34 cellular contexts compared by ENCODE assay signal in genomic region chr7:144410441-144410840, GRCh38. TPM values are rescaled to one million over a fixed set of nuclear protein-coding genes. Genes with fewer than 3 reads are reported as not detected.
DNase-seq lines count a peak whose midpoint lies in the region; ATAC-seq, FAIRE-seq and TF ChIP-seq lines count a peak whose summit lies in the region.
"Had no signal": no experiment of that assay in that cellular context is flagged by ENCODE, and none has a peak within 500 bp of the region (broad histone marks: within the 10 kb centered on the region; RNA-seq: fewer than 3 reads in every experiment).

No MANE protein-coding gene starts in this region.

- no peak for TF ChIP-seq CTCF in H1 (IDR thresholded peaks at IDR 0.05; ENCODE audit: control extremely low read depth in 1 of 3, insufficient read depth in 1 of 3, low read depth in 1 of 3, low read length in 3 of 3)

- H3K56ac ChIP-seq in H1 (replicated peaks; ENCODE audit: insufficient read length, low read depth, low read length), result no peak overlapping the region

- no peak overlapping the region for H4K8ac ChIP-seq in H1 (ENCODE audit: extremely low read depth, insufficient read depth, low read length)

- H3K4me1 ChIP-seq in H1 (replicated peaks in 1 of 4; ENCODE audit: control insufficient read depth in 3 of 4, insufficient read depth in 4 of 4, low read length in 3 of 4), result peaks cover 0 to 6% (median 3%) of the 10 kb centered on the region in 4 experiments; a peak in 4 of 7 replicates
- H3K4me1 ChIP-seq: HAP-1 had no signal

- no peak overlapping the region for H3K4me2 ChIP-seq in H1 (ENCODE audit: insufficient read depth in 1 of 2, low read depth in 2 of 2, low read length in 2 of 2)

- H2BK5ac ChIP-seq in H1 (ENCODE audit: low read depth, low read length), result no peak overlapping the region

- no peak overlapping the region for H2BK20ac ChIP-seq in H1 (ENCODE audit: low read length)

- no peak overlapping the region for H3K18ac ChIP-seq in H1 (ENCODE audit: extremely low read depth, low read length)

- H3K4ac ChIP-seq in H1 (replicated peaks; ENCODE audit: insufficient read length, low read depth, low read length), result no peak overlapping the region

- H4K91ac ChIP-seq in H1 (replicated peaks; ENCODE audit: insufficient read length, low read length), result no peak overlapping the region

- H3K9me3 ChIP-seq in H1 (ENCODE audit: insufficient read depth in 2 of 2, low read depth in 1 of 2, low read length in 1 of 2), result no peaks in the 10 kb centered on the region
- H3K9me3 ChIP-seq: HAP-1 had no signal

- no peak for FAIRE-seq in H1 (lab: Jason Lieb, UNC)
- FAIRE-seq: GM18507, HTR-8/SVneo, K562 had no signal

- no peak overlapping the region for H3K14ac ChIP-seq in H1 (ENCODE audit: insufficient read length)

- H3K23me2 ChIP-seq in H1 (ENCODE audit: low read depth, low read length), result no peaks in the 10 kb centered on the region

- peaks cover 0 to 2% (median 0%) of the 10 kb centered on the region in 4 experiments; a peak in 1 of 7 replicates for H3K27me3 ChIP-seq in H1 (replicated peaks in 1 of 4; ENCODE audit: control insufficient read depth in 3 of 4, extremely low read depth in 1 of 4, insufficient read depth in 3 of 4, low read length in 3 of 4)

- TF ChIP-seq RAD21 in H1 (IDR thresholded peaks at IDR 0.05 in 1 of 2, conservative IDR thresholded peaks at IDR 0.05 in 1 of 2; ENCODE audit: low read depth in 2 of 2, low read length in 2 of 2), result no peak

- no peaks in the 10 kb centered on the region for H3K79me2 ChIP-seq in H1 (ENCODE audit: control insufficient read depth in 1 of 2, insufficient read depth in 2 of 2, low read length in 2 of 2)

- no peak overlapping the region for H3K4me3 ChIP-seq in H1 (ENCODE audit: extremely low read depth in 1 of 4, insufficient read depth in 2 of 4, low read depth in 3 of 4, low read length in 4 of 4)
- H3K4me3 ChIP-seq: GM23248, HAP-1, K562 had no signal

- no peak for TF ChIP-seq POLR2A in H1 (IDR thresholded peaks at IDR 0.05; ENCODE audit: control extremely low read depth in 1 of 2, low read depth in 2 of 2, low read length in 2 of 2)

- no peak overlapping the region for H3K9ac ChIP-seq in H1 (replicated peaks in 1 of 4; ENCODE audit: extremely low read depth in 1 of 4, low read depth in 3 of 4, low read length in 3 of 4)
- H3K9ac ChIP-seq: GM23248 had no signal

- no peak for TF ChIP-seq EP300 in H1 (IDR thresholded peaks at IDR 0.05; ENCODE audit: borderline replicate concordance in 1 of 2, low read depth in 2 of 2, low read length in 2 of 2)

- POLR2A ChIA-PET in H1 (lab: Charles Lee; ENCODE audit: partially characterized antibody), result no interaction called here

- CTCF ChIA-PET in H1 (lab: Charles Lee; ENCODE audit: partially characterized antibody), result interaction anchor here (0.6 to 2.6 kb wide), 7 partner anchors 11 to 311 kb away, joined by 3 to 12 read pairs (median 7); no protein-coding TSS in a partner anchor

- peak overlapping the region; percentile 58; the same call in 1 of the 2 replicates for H2AFZ ChIP-seq in H1 (ENCODE audit: low read length)
- H2AFZ ChIP-seq: GM23248 had no signal

- no peak overlapping the region for H2BK12ac ChIP-seq in H1 (ENCODE audit: low read depth, low read length)

- WGBS in H1 (ENCODE audit: extremely low coverage in 1 of 2, insufficient coverage in 1 of 2, insufficient read length in 1 of 2, insufficient replicate concordance in 2 of 2, low coverage in 1 of 2, low lambda C conversion rate in 2 of 2, missing lambda C conversion rate in 1 of 2), 2 experiments, result 71% methylated on average over 4 of the region's 4 CpGs; no CpG with 5 or more reads in 1 of the 2 experiments

- H3K23ac ChIP-seq in H1 (ENCODE audit: insufficient read length), result no peak overlapping the region

- H3K27ac ChIP-seq in H1 (ENCODE audit: low read depth, low read length), result no peak overlapping the region
- H3K27ac ChIP-seq: GM23248, RWPE1 had no signal

- no peaks in the 10 kb centered on the region for H3K36me3 ChIP-seq in H1 (ENCODE audit: control insufficient read depth in 2 of 4, insufficient read depth in 4 of 4, low read length in 3 of 4)
- H3K36me3 ChIP-seq: HAP-1 had no signal

- ATAC-seq in GM19035 (IDR thresholded peaks at IDR 0.05; ENCODE audit: unreplicated experiment), result no peak
- ATAC-seq: K562, Panc1, T-cell had no signal

- no peak overlapping the region for H4K5ac ChIP-seq in H1 (ENCODE audit: insufficient read length, low read depth, low read length)

- no peaks in the 10 kb centered on the region for H4K20me1 ChIP-seq in H1 (replicated peaks in 1 of 2; ENCODE audit: control insufficient read depth in 1 of 2, insufficient read depth in 2 of 2, low read length in 2 of 2)

- no peak overlapping the region for H2AK5ac ChIP-seq in H1 (ENCODE audit: low read depth, low read length)

- no peaks in the 10 kb centered on the region for H3K79me1 ChIP-seq in H1 (ENCODE audit: low read depth, low read length)

- no peak overlapping the region for H2BK15ac ChIP-seq in H1 (ENCODE audit: low read length)

- H2BK120ac ChIP-seq in H1 (replicated peaks; ENCODE audit: low read depth, low read length), result no peak overlapping the region

- DNase-seq in NCI-H526 treated with DMSO at 0.1 percent for 48 hours (lab: John Stamatoyannopoulos, UW), result peak; percentile 52
- DNase-seq in H1 (ENCODE audit: low read depth in 1 of 2, low spot score in 2 of 2), result no peak
- DNase-seq in left kidney (ENCODE audit: low read depth, low spot score), result peak; percentile 50
- DNase-seq in HT-29 (ENCODE audit: low spot score), result no peak
- no peak for DNase-seq in NK-92 treated with Interleukin-12 subunit alpha and Interleukin-12 subunit beta, amount 100 ng/mL, for 24 hours (lab: John Stamatoyannopoulos, UW)
- no peak for DNase-seq in NCI-H510A (lab: John Stamatoyannopoulos, UW)
- DNase-seq: C1 segment of cervical spinal cord; CD4-positive, alpha-beta memory T cell; COR-L47; DMS53; GM23248; HFFc6; Kasumi-1; NCI-H1092 treated with DMSO at 0.1 percent for 48 hours; NCI-H1436; NCI-H187; NCI-H2107; NCI-H226; NCI-H510A treated with DMSO at 0.1 percent for 48 hours; NCI-H774; SHP77; T-cell had no signal

TF ChIP-seq in H1, 55 proteins besides CTCF, POLR2A, EP300 and RAD21:
- TF ChIP-seq HDAC2 (IDR thresholded peaks at IDR 0.05; ENCODE audit: borderline replicate concordance in 1 of 2, low read depth in 2 of 2, low read length in 2 of 2) (no peak), JUND (IDR thresholded peaks at IDR 0.05; ENCODE audit: low read length) (no peak), FOSL1 (IDR thresholded peaks at IDR 0.05; ENCODE audit: insufficient read depth, low read depth, low read length) (no peak), ASH2L (IDR thresholded peaks at IDR 0.05; ENCODE audit: low read length) (no peak), SIRT6 (IDR thresholded peaks at IDR 0.05; ENCODE audit: low read length) (no peak), EZH2 (IDR thresholded peaks at IDR 0.05; ENCODE audit: low read depth, low read length, severe bottlenecking) (no peak), CBX5 (IDR thresholded peaks at IDR 0.05; ENCODE audit: low read depth, low read length) (no peak), CHD1 (IDR thresholded peaks at IDR 0.05; ENCODE audit: low read depth, low read length) (no peak), SRF (IDR thresholded peaks at IDR 0.05; ENCODE audit: low read depth, low read length) (no peak), TBP (IDR thresholded peaks at IDR 0.05; ENCODE audit: low read depth, low read length) (no peak)

RNA-seq across cellular contexts. Expression of gene NOBOX, which starts 6.9 kb away (rescaled TPM):
- not detected in 2 replicates for total RNA-seq in H1 (2021; fragmentation: NEBNext Ultra II Directional; extraction: Animal tissue kit (Norgen Biotek cat#: 25700))
- polyA plus RNA-seq in H1 (2011; rRNA removed), result not detected in 2 replicates
- not detected for polyA plus RNA-seq in H1 (2011; cell fraction: cytosol; rRNA removed)
- not detected for polyA plus RNA-seq in H1 (2011; cell fraction: nucleus; rRNA removed)
- not detected in 4 replicates for polyA plus RNA-seq in H1 (2012, experiment 1 of 2)
- polyA plus RNA-seq in H1 (2012, experiment 2 of 2), result not detected
- polyA plus RNA-seq in H1 (2013, experiment 1 of 2), result not detected
- polyA plus RNA-seq in H1 (2013, experiment 2 of 2), result not detected
- not detected in 2 replicates for polyA minus RNA-seq in H1 (2011; rRNA and poly(A)+ RNA removed)
- polyA minus RNA-seq in H1 (2011; cell fraction: cytosol; rRNA and poly(A)+ RNA removed), result not detected
- not detected for polyA minus RNA-seq in H1 (2011; cell fraction: nucleus; rRNA and poly(A)+ RNA removed)
- total RNA-seq in HT-29 (2014; rRNA removed; shearing (Covaris generic)), result not detected in 2 replicates
- total RNA-seq: A673; CD4-positive, alpha-beta memory T cell; Daoy; G401; GM23248; HFFc6; K562; M059J; SK-MEL-5; T-cell had no signal
- polyA plus RNA-seq: CD4-positive, alpha-beta memory T cell; GM23248; K562 had no signal

RNA-seq across cellular contexts. Expression of gene ARHGEF5, which starts 55.2 kb away (rescaled TPM):
- 32.7 and 34.6 TPM in 2 replicates for total RNA-seq in H1 (2021; fragmentation: NEBNext Ultra II Directional; extraction: Animal tissue kit (Norgen Biotek cat#: 25700))
- polyA plus RNA-seq in H1 (2011; rRNA removed), result 12.8 and 22.2 TPM in 2 replicates
- polyA plus RNA-seq in H1 (2011; cell fraction: cytosol; rRNA removed), result 15.8 TPM
- polyA plus RNA-seq in H1 (2011; cell fraction: nucleus; rRNA removed), result 34.4 TPM
- 14.2 to 19.3 TPM (median 16.3 TPM) in 4 replicates for polyA plus RNA-seq in H1 (2012, experiment 1 of 2)
- 11.5 TPM for polyA plus RNA-seq in H1 (2012, experiment 2 of 2)
- polyA plus RNA-seq in H1 (2013, experiment 1 of 2), result 25.1 TPM
- 21.8 TPM for polyA plus RNA-seq in H1 (2013, experiment 2 of 2)
- 37.9 and 46.2 TPM in 2 replicates for polyA minus RNA-seq in H1 (2011; rRNA and poly(A)+ RNA removed)
- 18.1 TPM for polyA minus RNA-seq in H1 (2011; cell fraction: cytosol; rRNA and poly(A)+ RNA removed)
- polyA minus RNA-seq in H1 (2011; cell fraction: nucleus; rRNA and poly(A)+ RNA removed), result 41.4 TPM
- 24.4 and 28.4 TPM in 2 replicates for total RNA-seq in HT-29 (2014; rRNA removed; shearing (Covaris generic))
- total RNA-seq: G401, HFFc6, SK-MEL-5 had no signal

Comparison
In these comparisons a context has a peak if more than half of its experiments do, and no peak if none do; other contexts are left out.
1. DNase-seq: peak in NCI-H526 treated with DMSO at 0.1 percent for 48 hours (single experiment) and left kidney (single experiment); none in H1 (0 of 2), HT-29 (single experiment), NK-92 treated with Interleukin-12 subunit alpha and Interleukin-12 subunit beta, amount 100 ng/mL, for 24 hours (single experiment) and NCI-H510A (single experiment).